11 cellular contexts compared by ENCODE assay signal in genomic region chr3:126394179-126394976, GRCh38. TPM values are rescaled to one million over a fixed set of nuclear protein-coding genes. Genes with fewer than 3 reads are reported as not detected.
DNase-seq lines count a peak whose midpoint lies in the region; ATAC-seq, FAIRE-seq and TF ChIP-seq lines count a peak whose summit lies in the region.
"Had no signal": no experiment of that assay in that cellular context is flagged by ENCODE, and none has a peak within 500 bp of the region (broad histone marks: within the 10 kb centered on the region; RNA-seq: fewer than 3 reads in every experiment).

Gene CFAP100, plus strand, starts transcription at chr3:126394909. Its CDS starts 1,092 bp downstream, at chr3:126396001.

- H3K27ac ChIP-seq in GM23248 = no peak within 1 kb of the TSS
- H3K27ac ChIP-seq in astrocyte (ENCODE audit: low read depth, low read length) = no peak within 1 kb of the TSS
- no peak within 1 kb of the TSS for H3K27ac ChIP-seq in hepatocyte

- H3K27ac Mint-ChIP-seq in astrocyte (ENCODE audit: unreplicated experiment) = no peak within 1 kb of the TSS
- H3K27ac Mint-ChIP-seq in stimulated activated memory B cell treated with anti-CD40 and anti-IgM and Interleukin-4, amounts not matched to agents 10 μg/mL and 1 μg/mL and 100 μg/mL, for 72 hours = no peak within 1 kb of the TSS
- H3K27ac Mint-ChIP-seq: activated CD4-positive, alpha-beta memory T cell treated with anti-CD3 and anti-CD28 coated beads for 36 hours had no signal

- H3F3A ChIP-seq in GM23248 (ENCODE audit: insufficient read depth) = no peaks in the 10 kb centered on the region

- peak; percentile 67 for DNase-seq in GM23248
- DNase-seq in astrocyte (ENCODE audit: low read depth) = peak; percentile 28
- DNase-seq in hepatocyte (ENCODE audit: low spot score) = peak; percentile 77
- DNase-seq in renal cortical epithelial cell (ENCODE audit: low read depth) = peak; percentile 45
- no peak for DNase-seq in activated CD4-positive, alpha-beta T cell treated with anti-CD3 and anti-CD28 coated beads for 4 hours
- DNase-seq: activated CD4-positive, alpha-beta memory T cell treated with anti-CD3 and anti-CD28 coated beads for 36 hours; NCI-H1694 treated with DMSO at 0.1 percent for 48 hours had no signal

- peaks cover 2% of the 10 kb centered on the region for H3K4me1 Mint-ChIP-seq in astrocyte (ENCODE audit: low read depth, unreplicated experiment)
- peaks cover 25% of the 10 kb centered on the region for H3K4me1 Mint-ChIP-seq in stimulated activated memory B cell treated with anti-CD40 and anti-IgM and Interleukin-4, amounts not matched to agents 10 μg/mL and 1 μg/mL and 100 μg/mL, for 72 hours

- no peaks in the 10 kb centered on the region for H3K4me1 ChIP-seq in GM23248 (ENCODE audit: insufficient read depth)
- H3K4me1 ChIP-seq in astrocyte (ENCODE audit: insufficient read depth, low read length) = no peaks in the 10 kb centered on the region
- peaks cover 3% of the 10 kb centered on the region for H3K4me1 ChIP-seq in hepatocyte (ENCODE audit: insufficient read depth)

- H3K4me2 ChIP-seq in GM23248 (ENCODE audit: unreplicated experiment) (peak within 1 kb of the TSS; percentile 55), astrocyte (ENCODE audit: low read length) (peak within 1 kb of the TSS; percentile 70), hepatocyte (peak within 1 kb of the TSS; percentile 91)

- H3K79me2 ChIP-seq in GM23248 (ENCODE audit: insufficient read depth) (no peaks in the 10 kb centered on the region), astrocyte (ENCODE audit: insufficient read depth, low read length) (no peaks in the 10 kb centered on the region), hepatocyte (no peaks in the 10 kb centered on the region)

- TF ChIP-seq CTCF in astrocyte (IDR thresholded peaks at IDR 0.05; ENCODE audit: insufficient read depth, low read depth, low read length) = no peak
- TF ChIP-seq CTCF in hepatocyte (IDR thresholded peaks at IDR 0.05; ENCODE audit: poor library complexity) = no peak

- H3K9ac ChIP-seq in GM23248 = no peak within 1 kb of the TSS
- no peak within 1 kb of the TSS for H3K9ac ChIP-seq in astrocyte (ENCODE audit: low read length)

- FAIRE-seq in astrocyte (lab: Jason Lieb, UNC) = no peak

- no peaks in the 10 kb centered on the region for H3K36me3 Mint-ChIP-seq in astrocyte (ENCODE audit: low read depth, unreplicated experiment)
- H3K36me3 Mint-ChIP-seq in stimulated activated memory B cell treated with anti-CD40 and anti-IgM and Interleukin-4, amounts not matched to agents 10 μg/mL and 1 μg/mL and 100 μg/mL, for 72 hours = no peaks in the 10 kb centered on the region
- H3K36me3 Mint-ChIP-seq: activated CD4-positive, alpha-beta memory T cell treated with anti-CD3 and anti-CD28 coated beads for 36 hours had no signal

- H3K4me3 ChIP-seq in GM23248 = peak within 1 kb of the TSS; percentile 53
- H3K4me3 ChIP-seq in astrocyte (ENCODE audit: insufficient read depth, low read depth, low read length) = no peak within 1 kb of the TSS
- H3K4me3 ChIP-seq in hepatocyte = no peak within 1 kb of the TSS

- ATAC-seq in HG03442 (IDR thresholded peaks at IDR 0.05; ENCODE audit: unreplicated experiment) (no peak), GM21390 (IDR thresholded peaks at IDR 0.05; ENCODE audit: unreplicated experiment) (no peak)
- ATAC-seq in stimulated activated memory B cell treated with anti-CD40 and anti-IgM and Interleukin-4, amounts not matched to agents 10 μg/mL and 1 μg/mL and 100 μg/mL, for 72 hours = no peak

- peaks cover 2% of the 10 kb centered on the region for H3K9me3 Mint-ChIP-seq in astrocyte (ENCODE audit: unreplicated experiment)
- peaks cover 5% of the 10 kb centered on the region for H3K9me3 Mint-ChIP-seq in stimulated activated memory B cell treated with anti-CD40 and anti-IgM and Interleukin-4, amounts not matched to agents 10 μg/mL and 1 μg/mL and 100 μg/mL, for 72 hours
- H3K9me3 Mint-ChIP-seq: activated CD4-positive, alpha-beta memory T cell treated with anti-CD3 and anti-CD28 coated beads for 36 hours had no signal

- 33 to 40% methylated on average over 34 to 43 of the region's 43 CpGs for WGBS in GM23248 (ENCODE audit: low coverage in 1 of 2, low lambda C conversion rate in 2 of 2, missing lambda C conversion rate in 2 of 2), 2 experiments
- 45% methylated on average over 35 of the region's 43 CpGs for WGBS in hepatocyte (ENCODE audit: low lambda C conversion rate, missing lambda C conversion rate)

- H3K27me3 ChIP-seq in GM23248 (replicated peaks; ENCODE audit: insufficient read depth) (peaks cover 31% of the 10 kb centered on the region), astrocyte (ENCODE audit: insufficient read depth, low read length) (peaks cover 24% of the 10 kb centered on the region), hepatocyte (peaks cover 20% of the 10 kb centered on the region)

- in situ Hi-C loops in GM23248 (cut with MboI) = loop anchor here (10.0 to 25.0 kb wide), 3 partner anchors 150 to 432 kb away; partner anchors contain the start of gene ROPN1B

- no peaks in the 10 kb centered on the region for H3K9me3 ChIP-seq in GM23248 (ENCODE audit: low read depth)
- H3K9me3 ChIP-seq in astrocyte (ENCODE audit: insufficient read depth, low read depth, low read length) = no peaks in the 10 kb centered on the region
- no peaks in the 10 kb centered on the region for H3K9me3 ChIP-seq in hepatocyte (ENCODE audit: low read depth)

- peak within 1 kb of the TSS; percentile 24 for H3K4me3 Mint-ChIP-seq in astrocyte (ENCODE audit: unreplicated experiment)
- H3K4me3 Mint-ChIP-seq in stimulated activated memory B cell treated with anti-CD40 and anti-IgM and Interleukin-4, amounts not matched to agents 10 μg/mL and 1 μg/mL and 100 μg/mL, for 72 hours = no peak within 1 kb of the TSS
- H3K4me3 Mint-ChIP-seq: activated CD4-positive, alpha-beta memory T cell treated with anti-CD3 and anti-CD28 coated beads for 36 hours had no signal

- H3K36me3 ChIP-seq in GM23248 (ENCODE audit: low read depth) = no peaks in the 10 kb centered on the region
- no peaks in the 10 kb centered on the region for H3K36me3 ChIP-seq in astrocyte (ENCODE audit: insufficient read depth, low read length)
- no peaks in the 10 kb centered on the region for H3K36me3 ChIP-seq in hepatocyte (replicated peaks; ENCODE audit: insufficient read depth, low read depth)

- H3K9me2 ChIP-seq in GM23248 (ENCODE audit: insufficient read depth) (no peaks in the 10 kb centered on the region), hepatocyte (replicated peaks; ENCODE audit: insufficient read depth) (no peaks in the 10 kb centered on the region)

- H3K27me3 Mint-ChIP-seq in astrocyte (ENCODE audit: low read depth, unreplicated experiment) = peaks cover 71% of the 10 kb centered on the region
- H3K27me3 Mint-ChIP-seq in stimulated activated memory B cell treated with anti-CD40 and anti-IgM and Interleukin-4, amounts not matched to agents 10 μg/mL and 1 μg/mL and 100 μg/mL, for 72 hours = peaks cover 48% of the 10 kb centered on the region

- H2AFZ ChIP-seq in GM23248 (peak within 1 kb of the TSS; percentile 22; the same call in 1 of the 2 replicates), astrocyte (ENCODE audit: low read depth, low read length) (peak within 1 kb of the TSS; percentile 77), hepatocyte (peak within 1 kb of the TSS; percentile 82)

- no peaks in the 10 kb centered on the region for H4K20me1 ChIP-seq in GM23248 (ENCODE audit: insufficient read depth)
- no peaks in the 10 kb centered on the region for H4K20me1 ChIP-seq in astrocyte (ENCODE audit: insufficient read depth, low read length)
- H4K20me1 ChIP-seq in hepatocyte (ENCODE audit: insufficient read depth, poor library complexity, severe bottlenecking) = no peaks in the 10 kb centered on the region

RNA-seq across cellular contexts. Expression of gene CFAP100, which starts in this region (rescaled TPM):
- not detected in 2 replicates for total RNA-seq in GM23248 (2014; rRNA removed; shearing (Covaris generic))
- polyA plus RNA-seq in GM23248 (2016; fragmentation: Nextera tagmentation; extraction: Ambion mirVana) (not detected in 2 replicates), hepatocyte (not detected in 2 replicates)
- total RNA-seq in astrocyte (not detected in 2 replicates), hepatocyte (not detected in 2 replicates), renal cortical epithelial cell (not detected in 2 replicates)
- total RNA-seq: activated CD4-positive, alpha-beta memory T cell treated with anti-CD3 and anti-CD28 coated beads for 36 hours; glomerular endothelial cell had no signal

Comparison
In these comparisons a context has a peak if more than half of its experiments do, and no peak if none do; other contexts are left out.
1. Peak in DNase-seq, H3K4me3 ChIP-seq and H3K4me2 ChIP-seq in GM23248; RNA of the gene not detected or under 1 TPM.
2. Peak in DNase-seq and H3K4me2 ChIP-seq in astrocyte; RNA of the gene not detected or under 1 TPM.
3. Peak in DNase-seq and H3K4me2 ChIP-seq in hepatocyte; RNA of the gene not detected or under 1 TPM.
4. Peak in DNase-seq in renal cortical epithelial cell; RNA of the gene not detected or under 1 TPM.
5. H2AFZ ChIP-seq: peak in every context shown above with its lines; median percentile 82 in hepatocyte; 77 in astrocyte; 22 in GM23248.